In genomic region chr3:110314512-110315114, GRCh38 we compare ENCODE assay signal across 8 cellular contexts.
DNase-seq lines count a peak whose midpoint lies in the region; ATAC-seq and TF ChIP-seq lines count a peak whose summit lies in the region.

No MANE protein-coding gene starts in this region.

- peaks cover 0 to 3% (median 0%) of the 10 kb centered on the region in 7 donors for H3K9me3 Mint-ChIP-seq in CD14-positive monocyte

- H3K4me3 Mint-ChIP-seq in CD14-positive monocyte, result no peak overlapping the region

- ATAC-seq in GM19023 (IDR thresholded peaks at IDR 0.05; ENCODE audit: unreplicated experiment) (peak; percentile 96), HG03135 (IDR thresholded peaks at IDR 0.05; ENCODE audit: unreplicated experiment) (peak; percentile 92)

- no peak overlapping the region for H3K27ac Mint-ChIP-seq in CD14-positive monocyte

- no peaks in the 10 kb centered on the region for H3K36me3 Mint-ChIP-seq in CD14-positive monocyte

- intact Hi-C loops in CD14-positive monocyte (cut with micrococcal nuclease), result no loop called here

- TF ChIP-seq CTCF in CD14-positive monocyte (IDR thresholded peaks at IDR 0.05), result peak; percentile 91

- no peaks in the 10 kb centered on the region for H3K27me3 Mint-ChIP-seq in CD14-positive monocyte (ENCODE audit: low read depth in 3 of 3)

- H3K4me1 Mint-ChIP-seq in CD14-positive monocyte, result peaks cover 31% of the 10 kb centered on the region

- DNase-seq in CD14-positive monocyte (ENCODE audit: low spot score), result no peak
- DNase-seq in NCI-H345 treated with DMSO at 0.1 percent for 48 hours (lab: John Stamatoyannopoulos, UW; ENCODE audit: unreplicated experiment), result peak; percentile 6
- DNase-seq in activated CD4-positive, alpha-beta T cell treated with anti-CD3 and anti-CD28 coated beads, Interleukin-2, amount 50 U/mL, for 1 hour, result peak; percentile 36
- peak; percentile 25 for DNase-seq in effector CD8-positive, alpha-beta T cell (lab: John Stamatoyannopoulos, UW)
- peak; percentile 66 for DNase-seq in midbrain (lab: John Stamatoyannopoulos, UW)
- peak; percentile 13 to 27 for DNase-seq in stimulated activated CD8-positive, alpha-beta memory T cell treated with anti-CD3 and anti-CD28 coated beads, Interleukin-7, amount 100 ng/mL, for 4 hours (ENCODE audit: low read depth in 2 of 2)
